ENCODE assay signal across 20 cellular contexts in genomic region chr21:46160563-46161179, GRCh38. TPM values are rescaled to one million over a fixed set of nuclear protein-coding genes. Genes with fewer than 3 reads are reported as not detected.
DNase-seq lines count a peak whose midpoint lies in the region; ATAC-seq and TF ChIP-seq lines count a peak whose summit lies in the region.
"Had no signal": no experiment of that assay in that cellular context is flagged by ENCODE, and none has a peak within 500 bp of the region (broad histone marks: within the 10 kb centered on the region; RNA-seq: fewer than 3 reads in every experiment).

No MANE protein-coding gene starts in this region.

- no peaks in the 10 kb centered on the region for H3K9me3 ChIP-seq in T-helper 17 cell (ENCODE audit: control insufficient read depth, low read length, poor library complexity, severe bottlenecking)
- no peaks in the 10 kb centered on the region for H3K9me3 ChIP-seq in mucosa of descending colon
- no peaks in the 10 kb centered on the region for H3K9me3 ChIP-seq in testis
- H3K9me3 ChIP-seq: lower lobe of right lung, vagina had no signal

- no peaks in the 10 kb centered on the region for H3K4me1 ChIP-seq in mucosa of descending colon (ENCODE audit: low read depth)
- H3K4me1 ChIP-seq in testis: peaks cover 6% of the 10 kb centered on the region
- H3K4me1 ChIP-seq: lower lobe of right lung, vagina had no signal

- H3K27ac ChIP-seq in testis: no peak overlapping the region
- H3K27ac ChIP-seq: lower lobe of right lung, vagina had no signal

- intact Hi-C loops in mucosa of descending colon (cut with DNase I, micrococcal nuclease) (no loop called here), testis (cut with DNase I; ENCODE audit: low total_unique reads) (no loop called here)

- no peak for TF ChIP-seq CTCF in mucosa of descending colon (IDR thresholded peaks at IDR 0.05)
- no peak for TF ChIP-seq CTCF in testis (IDR thresholded peaks at IDR 0.05)

- no peak for DNase-seq in activated naive CD8-positive, alpha-beta T cell treated with anti-CD3 and anti-CD28 coated beads, Interleukin-2, amount 10 ng/mL, durations not matched to agents 7 days and 5 days
- DNase-seq in activated naive CD8-positive, alpha-beta T cell treated with anti-CD3 and anti-CD28 coated beads for 36 hours: no peak
- DNase-seq in T-helper 17 cell (no peak), mucosa of descending colon (peak in 2 of 3 donors; percentile 13 to 27), testis (peak; percentile 13), SIG-M5 treated with dmso at 0.1 percent for 504 hours (lab: John Stamatoyannopoulos, UW; ENCODE audit: unreplicated experiment) (no peak), GM19238 (ENCODE audit: insufficient read length, low spot score) (no peak)
- DNase-seq in T-helper 2 cell treated with Interferon-gamma antibody and Interleukin-4, amounts not matched to agents 5 μg/mL and 100 μg/mL, for 36 hours (ENCODE audit: low spot score): no peak
- DNase-seq: activated gamma-delta T cell; AML-193; DMS 273 treated with DMSO at 0.1 percent for 48 hours; effector memory CD4-positive, alpha-beta T cell; NK-92 treated with Interleukin-12 subunit alpha and Interleukin-12 subunit beta, amount 100 ng/mL, for 24 hours; SHP77; stimulated activated CD4-positive, alpha-beta T cell treated with anti-CD3 and anti-CD28 coated beads, Interleukin-4, amount 100 ng/mL, for 24 hours had no signal

- POLR2A ChIA-PET in activated naive CD8-positive, alpha-beta T cell treated with anti-CD3 and anti-CD28 coated beads, Interleukin-2, amount 10 ng/mL, durations not matched to agents 7 days and 5 days (lab: Charles Lee): no interaction called here

- H3K4me3 Mint-ChIP-seq in activated naive CD8-positive, alpha-beta T cell treated with anti-CD3 and anti-CD28 coated beads, Interleukin-2, amount 10 ng/mL, durations not matched to agents 7 days and 5 days: peak overlapping the region; percentile 56
- no peak overlapping the region for H3K4me3 Mint-ChIP-seq in activated naive CD8-positive, alpha-beta T cell treated with anti-CD3 and anti-CD28 coated beads for 36 hours
- H3K4me3 Mint-ChIP-seq in T-helper 17 cell: peak overlapping the region; percentile 80
- H3K4me3 Mint-ChIP-seq in T-helper 2 cell treated with Interferon-gamma antibody and Interleukin-4, amounts not matched to agents 5 μg/mL and 100 μg/mL, for 36 hours: no peak overlapping the region
- H3K4me3 Mint-ChIP-seq: GM23338, nephron had no signal

- no peaks in the 10 kb centered on the region for H3K36me3 Mint-ChIP-seq in activated naive CD8-positive, alpha-beta T cell treated with anti-CD3 and anti-CD28 coated beads, Interleukin-2, amount 10 ng/mL, durations not matched to agents 7 days and 5 days
- H3K36me3 Mint-ChIP-seq in activated naive CD8-positive, alpha-beta T cell treated with anti-CD3 and anti-CD28 coated beads for 36 hours: peaks cover 1% of the 10 kb centered on the region
- H3K36me3 Mint-ChIP-seq in T-helper 17 cell (ENCODE audit: low read depth): peaks cover 5% of the 10 kb centered on the region
- H3K36me3 Mint-ChIP-seq in T-helper 2 cell treated with Interferon-gamma antibody and Interleukin-4, amounts not matched to agents 5 μg/mL and 100 μg/mL, for 36 hours (ENCODE audit: low read depth): no peaks in the 10 kb centered on the region

- H3K4me3 ChIP-seq in mucosa of descending colon (no peak overlapping the region), testis (peak overlapping the region in 1 of 2 donors; percentile 48)
- H3K4me3 ChIP-seq: GM23338, lower lobe of right lung, vagina had no signal

- H3K9me3 Mint-ChIP-seq in activated naive CD8-positive, alpha-beta T cell treated with anti-CD3 and anti-CD28 coated beads, Interleukin-2, amount 10 ng/mL, durations not matched to agents 7 days and 5 days: no peaks in the 10 kb centered on the region
- no peaks in the 10 kb centered on the region for H3K9me3 Mint-ChIP-seq in activated naive CD8-positive, alpha-beta T cell treated with anti-CD3 and anti-CD28 coated beads for 36 hours
- H3K9me3 Mint-ChIP-seq in T-helper 2 cell treated with Interferon-gamma antibody and Interleukin-4, amounts not matched to agents 5 μg/mL and 100 μg/mL, for 36 hours: no peaks in the 10 kb centered on the region
- H3K9me3 Mint-ChIP-seq: nephron had no signal

- H3K27me3 ChIP-seq in testis: no peaks in the 10 kb centered on the region
- H3K27me3 ChIP-seq: vagina had no signal

- WGBS in testis, 2 donors: 59 to 94% methylated on average over 34 to 42 of the region's 50 CpGs

- H3K27ac Mint-ChIP-seq in activated naive CD8-positive, alpha-beta T cell treated with anti-CD3 and anti-CD28 coated beads, Interleukin-2, amount 10 ng/mL, durations not matched to agents 7 days and 5 days: no peak overlapping the region
- H3K27ac Mint-ChIP-seq in activated naive CD8-positive, alpha-beta T cell treated with anti-CD3 and anti-CD28 coated beads for 36 hours: no peak overlapping the region
- no peak overlapping the region for H3K27ac Mint-ChIP-seq in T-helper 17 cell
- H3K27ac Mint-ChIP-seq in T-helper 2 cell treated with Interferon-gamma antibody and Interleukin-4, amounts not matched to agents 5 μg/mL and 100 μg/mL, for 36 hours: no peak overlapping the region
- H3K27ac Mint-ChIP-seq: GM23338, nephron had no signal

- TF ChIP-seq POLR2A in testis (IDR thresholded peaks at IDR 0.05): no peak

- peak; percentile 47 for ATAC-seq in activated naive CD8-positive, alpha-beta T cell treated with anti-CD3 and anti-CD28 coated beads, Interleukin-2, amount 10 ng/mL, durations not matched to agents 7 days and 5 days (ENCODE audit: low read depth)
- ATAC-seq in T-helper 17 cell (peak; percentile 33), mucosa of descending colon (no peak)

- H3K4me1 Mint-ChIP-seq in activated naive CD8-positive, alpha-beta T cell treated with anti-CD3 and anti-CD28 coated beads, Interleukin-2, amount 10 ng/mL, durations not matched to agents 7 days and 5 days: no peaks in the 10 kb centered on the region
- no peaks in the 10 kb centered on the region for H3K4me1 Mint-ChIP-seq in activated naive CD8-positive, alpha-beta T cell treated with anti-CD3 and anti-CD28 coated beads for 36 hours
- peaks cover 2% of the 10 kb centered on the region for H3K4me1 Mint-ChIP-seq in T-helper 17 cell
- H3K4me1 Mint-ChIP-seq in T-helper 2 cell treated with Interferon-gamma antibody and Interleukin-4, amounts not matched to agents 5 μg/mL and 100 μg/mL, for 36 hours (ENCODE audit: low read depth): no peaks in the 10 kb centered on the region
- H3K4me1 Mint-ChIP-seq: GM23338 had no signal

- no peaks in the 10 kb centered on the region for H3K36me3 ChIP-seq in mucosa of descending colon (ENCODE audit: low read depth)
- no peaks in the 10 kb centered on the region for H3K36me3 ChIP-seq in testis (ENCODE audit: low read depth, missing control alignments)
- H3K36me3 ChIP-seq: lower lobe of right lung had no signal

- peaks cover 5% of the 10 kb centered on the region for H3K27me3 Mint-ChIP-seq in activated naive CD8-positive, alpha-beta T cell treated with anti-CD3 and anti-CD28 coated beads, Interleukin-2, amount 10 ng/mL, durations not matched to agents 7 days and 5 days
- H3K27me3 Mint-ChIP-seq in activated naive CD8-positive, alpha-beta T cell treated with anti-CD3 and anti-CD28 coated beads for 36 hours: no peaks in the 10 kb centered on the region
- peaks cover 11% of the 10 kb centered on the region for H3K27me3 Mint-ChIP-seq in T-helper 17 cell
- H3K27me3 Mint-ChIP-seq in T-helper 2 cell treated with Interferon-gamma antibody and Interleukin-4, amounts not matched to agents 5 μg/mL and 100 μg/mL, for 36 hours (ENCODE audit: low read depth): no peaks in the 10 kb centered on the region

RNA-seq across cellular contexts. Expression of gene FTCD, which starts 5.3 kb away (rescaled TPM):
- 1 to 10 TPM in 1 of 2 experiments, under 1 TPM in 1; 0.65 to 1.3 TPM for total RNA-seq in activated naive CD8-positive, alpha-beta T cell treated with anti-CD3 and anti-CD28 coated beads, Interleukin-2, amount 10 ng/mL, durations not matched to agents 7 days and 5 days
- under 1 TPM in 1 of 2 experiments, not detected in 1; 0.43 TPM for total RNA-seq in activated naive CD8-positive, alpha-beta T cell treated with anti-CD3 and anti-CD28 coated beads for 36 hours
- 1 to 10 TPM in 1 of 2 donors, not detected in 1; 1.1 TPM for total RNA-seq in T-helper 17 cell
- 1 to 10 TPM in 1 of 3 donors, under 1 TPM in 1, not detected in 1; 0.36 to 2.1 TPM for total RNA-seq in mucosa of descending colon
- total RNA-seq in testis: 10 to 100 TPM; 50.5 to 63.5 TPM
- polyA plus RNA-seq in testis (ENCODE audit: insufficient read depth, low read depth, low replicate concordance): 49.2 TPM
- total RNA-seq: MCF 10A, vagina had no signal

RNA-seq across cellular contexts. Expression of gene SPATC1L, which starts 23.6 kb away (rescaled TPM):
- total RNA-seq in activated naive CD8-positive, alpha-beta T cell treated with anti-CD3 and anti-CD28 coated beads, Interleukin-2, amount 10 ng/mL, durations not matched to agents 7 days and 5 days: 1 to 10 TPM; 7.6 to 8.9 TPM
- 1 to 10 TPM; 6.3 to 6.9 TPM for total RNA-seq in activated naive CD8-positive, alpha-beta T cell treated with anti-CD3 and anti-CD28 coated beads for 36 hours
- total RNA-seq in T-helper 17 cell: 1 to 10 TPM; 2.6 to 3.1 TPM
- 10 to 100 TPM in 1 of 3 donors, 1 to 10 TPM in 2; 4.6 to 10.9 (median 4.6) TPM for total RNA-seq in mucosa of descending colon
- total RNA-seq in testis: 10 to 100 TPM; 75.6 to 96.1 TPM
- polyA plus RNA-seq in testis (ENCODE audit: insufficient read depth, low read depth, low replicate concordance): 55.4 TPM

Comparison
In these comparisons a context has a peak if more than half of its experiments do, and no peak if none do; other contexts are left out.
1. H3K4me3 Mint-ChIP-seq: peak in activated naive CD8-positive, alpha-beta T cell treated with anti-CD3 and anti-CD28 coated beads, Interleukin-2, amount 10 ng/mL, durations not matched to agents 7 days and 5 days (single experiment) and T-helper 17 cell (single experiment); none in activated naive CD8-positive, alpha-beta T cell treated with anti-CD3 and anti-CD28 coated beads for 36 hours (single experiment) and T-helper 2 cell treated with Interferon-gamma antibody and Interleukin-4, amounts not matched to agents 5 μg/mL and 100 μg/mL, for 36 hours (single experiment).
2. DNase-seq: peak in mucosa of descending colon (2 of 3) and testis (single experiment); none in activated naive CD8-positive, alpha-beta T cell treated with anti-CD3 and anti-CD28 coated beads, Interleukin-2, amount 10 ng/mL, durations not matched to agents 7 days and 5 days (single experiment), activated naive CD8-positive, alpha-beta T cell treated with anti-CD3 and anti-CD28 coated beads for 36 hours (single experiment), T-helper 17 cell (0 of 3), SIG-M5 treated with dmso at 0.1 percent for 504 hours (single experiment), GM19238 (single experiment) and T-helper 2 cell treated with Interferon-gamma antibody and Interleukin-4, amounts not matched to agents 5 μg/mL and 100 μg/mL, for 36 hours (single experiment).
3. RNA of gene FTCD, which starts 5.3 kb away (total RNA-seq): 50.5 to 63.5 TPM in testis; 0.65 to 1.3 TPM in activated naive CD8-positive, alpha-beta T cell treated with anti-CD3 and anti-CD28 coated beads, Interleukin-2, amount 10 ng/mL, durations not matched to agents 7 days and 5 days, 1.1 TPM in T-helper 17 cell, 0.43 TPM in activated naive CD8-positive, alpha-beta T cell treated with anti-CD3 and anti-CD28 coated beads for 36 hours and 0.36 to 2.1 TPM in mucosa of descending colon; every median in the first group is over 10 times any median in the second.
4. RNA of gene SPATC1L, which starts 23.6 kb away (total RNA-seq): 75.6 to 96.1 TPM in testis; 7.6 to 8.9 TPM in activated naive CD8-positive, alpha-beta T cell treated with anti-CD3 and anti-CD28 coated beads, Interleukin-2, amount 10 ng/mL, durations not matched to agents 7 days and 5 days, 6.3 to 6.9 TPM in activated naive CD8-positive, alpha-beta T cell treated with anti-CD3 and anti-CD28 coated beads for 36 hours, 4.6 to 10.9 TPM in mucosa of descending colon and 2.6 to 3.1 TPM in T-helper 17 cell; every median in the first group is over 4 times any median in the second.